1 cellular context compared by ENCODE assay signal in the genomic region with DNA sequence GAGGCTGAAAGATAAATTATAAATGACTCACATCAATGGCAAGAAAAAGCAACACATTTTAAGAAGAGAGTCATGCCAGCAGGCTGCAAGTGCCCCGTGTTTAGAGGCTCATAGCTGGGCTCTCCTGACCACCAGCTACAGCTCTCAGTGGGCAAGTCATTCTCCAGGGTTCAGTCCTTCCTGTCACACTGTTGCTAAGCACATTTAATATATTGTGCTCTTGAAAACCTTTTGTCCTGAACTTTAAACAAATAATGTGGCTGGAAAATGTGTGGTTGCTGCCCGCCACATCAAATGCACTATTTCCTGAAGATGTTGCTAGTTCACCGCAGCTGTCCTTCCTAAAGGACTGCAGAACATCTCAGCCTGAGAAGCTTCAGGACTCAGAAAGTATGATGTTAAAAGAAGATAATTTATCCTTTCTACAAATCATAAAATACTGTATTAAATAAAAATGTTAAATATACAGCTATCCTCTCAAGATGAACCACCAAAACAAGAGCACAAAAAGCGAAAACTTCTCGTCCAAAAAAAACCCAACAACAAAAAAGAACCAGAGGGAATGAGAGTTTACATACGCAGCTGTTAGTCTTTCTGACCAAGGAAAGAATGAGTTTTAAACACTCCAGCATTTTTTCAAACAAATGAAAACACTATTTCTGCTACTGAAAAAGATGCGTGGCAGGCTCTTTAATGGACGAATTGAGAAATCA.
TF ChIP-seq lines count a peak whose summit lies in the region.

No MANE protein-coding gene starts in this region.

TF ChIP-seq in IMR-90, 13 proteins besides CTCF, POLR2A, EP300 and RAD21 (continued from another document):
- TF ChIP-seq MXI1 (IDR thresholded peaks at IDR 0.05; ENCODE audit: borderline replicate concordance, low read depth, low read length) (no peak), NFE2L2 (IDR thresholded peaks at IDR 0.05; ENCODE audit: low read depth, low read length) (no peak), FOS (IDR thresholded peaks at IDR 0.05; ENCODE audit: low read depth, low read length) (no peak), SMC3 (IDR thresholded peaks at IDR 0.05; ENCODE audit: low read depth, low read length) (no peak), MAFK (IDR thresholded peaks at IDR 0.05; ENCODE audit: low read depth, low read length) (no peak), CEBPB (IDR thresholded peaks at IDR 0.05; ENCODE audit: low read depth, low read length) (no peak), BHLHE40 (IDR thresholded peaks at IDR 0.05; ENCODE audit: low read depth, low read length) (no peak), RFX5 (IDR thresholded peaks at IDR 0.05; ENCODE audit: low read depth, low read length) (no peak), CHD1 (IDR thresholded peaks at IDR 0.05; ENCODE audit: low read depth, low read length) (no peak)
- TF ChIP-seq, protein P1, sequence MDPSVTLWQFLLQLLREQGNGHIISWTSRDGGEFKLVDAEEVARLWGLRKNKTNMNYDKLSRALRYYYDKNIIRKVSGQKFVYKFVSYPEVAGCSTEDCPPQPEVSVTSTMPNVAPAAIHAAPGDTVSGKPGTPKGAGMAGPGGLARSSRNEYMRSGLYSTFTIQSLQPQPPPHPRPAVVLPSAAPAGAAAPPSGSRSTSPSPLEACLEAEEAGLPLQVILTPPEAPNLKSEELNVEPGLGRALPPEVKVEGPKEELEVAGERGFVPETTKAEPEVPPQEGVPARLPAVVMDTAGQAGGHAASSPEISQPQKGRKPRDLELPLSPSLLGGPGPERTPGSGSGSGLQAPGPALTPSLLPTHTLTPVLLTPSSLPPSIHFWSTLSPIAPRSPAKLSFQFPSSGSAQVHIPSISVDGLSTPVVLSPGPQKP (IDR thresholded peaks at IDR 0.05; ENCODE audit: borderline replicate concordance, low read depth, low read length), result no peak
- TF ChIP-seq, protein P2, sequence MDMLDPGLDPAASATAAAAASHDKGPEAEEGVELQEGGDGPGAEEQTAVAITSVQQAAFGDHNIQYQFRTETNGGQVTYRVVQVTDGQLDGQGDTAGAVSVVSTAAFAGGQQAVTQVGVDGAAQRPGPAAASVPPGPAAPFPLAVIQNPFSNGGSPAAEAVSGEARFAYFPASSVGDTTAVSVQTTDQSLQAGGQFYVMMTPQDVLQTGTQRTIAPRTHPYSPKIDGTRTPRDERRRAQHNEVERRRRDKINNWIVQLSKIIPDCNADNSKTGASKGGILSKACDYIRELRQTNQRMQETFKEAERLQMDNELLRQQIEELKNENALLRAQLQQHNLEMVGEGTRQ (IDR thresholded peaks at IDR 0.05; ENCODE audit: low read depth, low read length), result no peak
